ENCODE assay signal across 2 cellular contexts in the genomic region with DNA sequence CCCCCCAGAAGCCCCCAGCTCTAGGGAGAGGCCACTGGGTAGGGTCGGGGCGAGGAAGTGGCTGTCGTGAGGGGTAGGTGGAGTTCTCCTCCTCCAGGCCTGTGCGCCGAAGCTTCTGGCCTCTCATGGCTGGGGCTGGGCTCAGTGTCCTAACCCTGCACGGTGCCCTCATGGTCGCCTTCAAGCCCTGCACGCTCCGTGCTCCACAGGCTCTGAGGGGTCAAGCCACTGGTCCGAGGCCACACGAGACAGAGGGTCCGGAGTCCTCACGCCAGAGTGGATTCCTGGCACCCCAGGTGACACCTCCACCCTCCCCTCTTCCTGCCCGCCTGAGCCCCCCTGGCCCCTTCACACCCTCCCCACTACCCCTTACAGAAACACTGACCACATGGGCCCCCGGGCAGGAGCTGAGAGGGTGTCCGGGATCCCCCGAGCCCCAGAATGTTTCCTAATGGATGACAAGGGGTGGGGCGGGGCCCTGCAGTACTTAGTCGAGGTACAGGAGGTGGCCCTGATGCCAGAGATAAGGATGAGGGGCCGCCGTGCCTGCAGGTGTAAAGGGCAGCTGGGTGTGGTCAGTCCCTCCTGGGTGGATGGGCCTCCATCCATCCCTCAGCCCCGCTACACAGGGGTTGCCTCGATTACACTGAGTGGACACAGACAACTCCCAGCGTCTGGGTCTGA.
TF ChIP-seq lines count a peak whose summit lies in the region.

No MANE protein-coding gene starts in this region.

TF ChIP-seq in WTC11, 78 proteins besides CTCF, POLR2A, EP300 and RAD21:
- TF ChIP-seq FOXP1 (CRISPR knock-in tag; IDR thresholded peaks at IDR 0.05; ENCODE audit: borderline replicate concordance) = no peak
- TF ChIP-seq, protein P1, sequence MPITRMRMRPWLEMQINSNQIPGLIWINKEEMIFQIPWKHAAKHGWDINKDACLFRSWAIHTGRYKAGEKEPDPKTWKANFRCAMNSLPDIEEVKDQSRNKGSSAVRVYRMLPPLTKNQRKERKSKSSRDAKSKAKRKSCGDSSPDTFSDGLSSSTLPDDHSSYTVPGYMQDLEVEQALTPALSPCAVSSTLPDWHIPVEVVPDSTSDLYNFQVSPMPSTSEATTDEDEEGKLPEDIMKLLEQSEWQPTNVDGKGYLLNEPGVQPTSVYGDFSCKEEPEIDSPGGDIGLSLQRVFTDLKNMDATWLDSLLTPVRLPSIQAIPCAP (CRISPR knock-in tag; IDR thresholded peaks at IDR 0.05) = no peak
- no peak for TF ChIP-seq NFE2L1 (CRISPR knock-in tag; IDR thresholded peaks at IDR 0.05)
- TF ChIP-seq GRHL2 (CRISPR knock-in tag; IDR thresholded peaks at IDR 0.05; ENCODE audit: insufficient replicate concordance, severe bottlenecking) = no peak
- TF ChIP-seq, protein P2, sequence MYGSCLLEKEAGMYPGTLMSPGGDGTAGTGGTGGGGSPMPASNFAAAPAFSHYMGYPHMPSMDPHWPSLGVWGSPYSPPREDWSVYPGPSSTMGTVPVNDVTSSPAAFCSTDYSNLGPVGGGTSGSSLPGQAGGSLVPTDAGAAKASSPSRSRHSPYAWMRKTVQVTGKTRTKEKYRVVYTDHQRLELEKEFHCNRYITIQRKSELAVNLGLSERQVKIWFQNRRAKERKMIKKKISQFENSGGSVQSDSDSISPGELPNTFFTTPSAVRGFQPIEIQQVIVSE (CRISPR knock-in tag; IDR thresholded peaks at IDR 0.05; ENCODE audit: borderline replicate concordance) = no peak
- TF ChIP-seq GTF2I (CRISPR knock-in tag; conservative IDR thresholded peaks at IDR 0.05) = no peak
- TF ChIP-seq, protein P3, sequence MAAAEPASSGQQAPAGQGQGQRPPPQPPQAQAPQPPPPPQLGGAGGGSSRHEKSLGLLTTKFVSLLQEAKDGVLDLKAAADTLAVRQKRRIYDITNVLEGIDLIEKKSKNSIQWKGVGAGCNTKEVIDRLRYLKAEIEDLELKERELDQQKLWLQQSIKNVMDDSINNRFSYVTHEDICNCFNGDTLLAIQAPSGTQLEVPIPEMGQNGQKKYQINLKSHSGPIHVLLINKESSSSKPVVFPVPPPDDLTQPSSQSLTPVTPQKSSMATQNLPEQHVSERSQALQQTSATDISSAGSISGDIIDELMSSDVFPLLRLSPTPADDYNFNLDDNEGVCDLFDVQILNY (CRISPR knock-in tag; IDR thresholded peaks at IDR 0.05) = no peak
- TF ChIP-seq, protein P4, sequence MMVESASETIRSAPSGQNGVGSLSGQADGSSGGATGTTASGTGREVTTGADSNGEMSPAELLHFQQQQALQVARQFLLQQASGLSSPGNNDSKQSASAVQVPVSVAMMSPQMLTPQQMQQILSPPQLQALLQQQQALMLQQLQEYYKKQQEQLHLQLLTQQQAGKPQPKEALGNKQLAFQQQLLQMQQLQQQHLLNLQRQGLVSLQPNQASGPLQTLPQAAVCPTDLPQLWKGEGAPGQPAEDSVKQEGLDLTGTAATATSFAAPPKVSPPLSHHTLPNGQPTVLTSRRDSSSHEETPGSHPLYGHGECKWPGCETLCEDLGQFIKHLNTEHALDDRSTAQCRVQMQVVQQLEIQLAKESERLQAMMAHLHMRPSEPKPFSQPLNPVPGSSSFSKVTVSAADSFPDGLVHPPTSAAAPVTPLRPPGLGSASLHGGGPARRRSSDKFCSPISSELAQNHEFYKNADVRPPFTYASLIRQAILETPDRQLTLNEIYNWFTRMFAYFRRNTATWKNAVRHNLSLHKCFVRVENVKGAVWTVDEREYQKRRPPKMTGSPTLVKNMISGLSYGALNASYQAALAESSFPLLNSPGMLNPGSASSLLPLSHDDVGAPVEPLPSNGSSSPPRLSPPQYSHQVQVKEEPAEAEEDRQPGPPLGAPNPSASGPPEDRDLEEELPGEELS (CRISPR knock-in tag; IDR thresholded peaks at IDR 0.05) = no peak

TF ChIP-seq in HepG2, 621 proteins besides CTCF, POLR2A, EP300 and RAD21 (continues in another document):
- TF ChIP-seq, protein P5, sequence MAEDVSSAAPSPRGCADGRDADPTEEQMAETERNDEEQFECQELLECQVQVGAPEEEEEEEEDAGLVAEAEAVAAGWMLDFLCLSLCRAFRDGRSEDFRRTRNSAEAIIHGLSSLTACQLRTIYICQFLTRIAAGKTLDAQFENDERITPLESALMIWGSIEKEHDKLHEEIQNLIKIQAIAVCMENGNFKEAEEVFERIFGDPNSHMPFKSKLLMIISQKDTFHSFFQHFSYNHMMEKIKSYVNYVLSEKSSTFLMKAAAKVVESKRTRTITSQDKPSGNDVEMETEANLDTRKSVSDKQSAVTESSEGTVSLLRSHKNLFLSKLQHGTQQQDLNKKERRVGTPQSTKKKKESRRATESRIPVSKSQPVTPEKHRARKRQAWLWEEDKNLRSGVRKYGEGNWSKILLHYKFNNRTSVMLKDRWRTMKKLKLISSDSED (CRISPR knock-in tag; IDR thresholded peaks at IDR 0.05) = no peak
- TF ChIP-seq MYNN (CRISPR knock-in tag; IDR thresholded peaks at IDR 0.05; ENCODE audit: low read depth) (no peak), PITX1 (CRISPR knock-in tag; IDR thresholded peaks at IDR 0.05) (no peak), TOPORS (CRISPR knock-in tag; IDR thresholded peaks at IDR 0.05) (no peak), SETDB1 (CRISPR knock-in tag; IDR thresholded peaks at IDR 0.05; ENCODE audit: borderline replicate concordance) (no peak), TP53 (CRISPR knock-in tag; conservative IDR thresholded peaks at IDR 0.05) (no peak), ZNF549 (CRISPR knock-in tag; IDR thresholded peaks at IDR 0.05) (no peak), JUN (CRISPR knock-in tag; IDR thresholded peaks at IDR 0.05) (no peak), NCOR1 (IDR thresholded peaks at IDR 0.05; ENCODE audit: borderline replicate concordance, low read length) (no peak), ETV6 (CRISPR knock-in tag; conservative IDR thresholded peaks at IDR 0.05) (0 out of 2 replicates have a peak, but pooled peaks have one; percentile 13), AGO1 (IDR thresholded peaks at IDR 0.05; ENCODE audit: low read depth, low read length, poor library complexity, severe bottlenecking) (peak; percentile 3), IKZF4 (CRISPR knock-in tag; IDR thresholded peaks at IDR 0.05; ENCODE audit: borderline replicate concordance, low read depth, not compliant biosample characterization) (no peak), SUZ12 (IDR thresholded peaks at IDR 0.05; ENCODE audit: low read depth, low read length) (no peak), SRSF1 (optimal IDR thresholded peaks at IDR 0.05; ENCODE audit: low read depth, low read length) (peak; percentile 6), ZNF644 (CRISPR knock-in tag; IDR thresholded peaks at IDR 0.05; ENCODE audit: low read depth) (no peak), MYC (CRISPR knock-in tag; IDR thresholded peaks at IDR 0.05; ENCODE audit: borderline replicate concordance) (0 out of 2 replicates have a peak, but pooled peaks have one; percentile 32), RBM22 (optimal IDR thresholded peaks at IDR 0.05; ENCODE audit: low read length) (peak; percentile 42), NR2F6 (IDR thresholded peaks at IDR 0.05) (no peak), NR2F6 (CRISPR knock-in tag; IDR thresholded peaks at IDR 0.05) (0 out of 2 replicates have a peak, but pooled peaks have one; percentile 9), RARA (CRISPR knock-in tag; IDR thresholded peaks at IDR 0.05) (peak; percentile 16; the same call in 1 of the 2 replicates), ZNF138 (CRISPR knock-in tag; IDR thresholded peaks at IDR 0.05; ENCODE audit: low read depth) (peak; percentile 36; the same call in 1 of the 2 replicates), MAZ (IDR thresholded peaks at IDR 0.05; ENCODE audit: borderline replicate concordance, low read depth, low read length) (no peak), MAZ (CRISPR knock-in tag; IDR thresholded peaks at IDR 0.05; ENCODE audit: low read depth) (no peak), BHLHE40 (IDR thresholded peaks at IDR 0.05; ENCODE audit: low read length) (0 out of 2 replicates have a peak, but pooled peaks have one; percentile 24), HOXD1 (CRISPR knock-in tag; IDR thresholded peaks at IDR 0.05) (no peak), NCOA1 (CRISPR knock-in tag; IDR thresholded peaks at IDR 0.05) (no peak), HNRNPUL1 (IDR thresholded peaks at IDR 0.05; ENCODE audit: low read depth, low read length) (no peak), SYNCRIP (IDR thresholded peaks at IDR 0.05; ENCODE audit: insufficient read depth, low read depth, low read length) (no peak), ZFY (CRISPR knock-in tag; IDR thresholded peaks at IDR 0.05) (0 out of 2 replicates have a peak, but pooled peaks have one; percentile 10), XRCC5 (optimal IDR thresholded peaks at IDR 0.05; ENCODE audit: low read length) (no peak), RBM39 (IDR thresholded peaks at IDR 0.05; ENCODE audit: low read depth, low read length, poor library complexity, severe bottlenecking) (no peak)
- TF ChIP-seq, protein P6, sequence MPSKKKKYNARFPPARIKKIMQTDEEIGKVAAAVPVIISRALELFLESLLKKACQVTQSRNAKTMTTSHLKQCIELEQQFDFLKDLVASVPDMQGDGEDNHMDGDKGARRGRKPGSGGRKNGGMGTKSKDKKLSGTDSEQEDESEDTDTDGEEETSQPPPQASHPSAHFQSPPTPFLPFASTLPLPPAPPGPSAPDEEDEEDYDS (CRISPR knock-in tag; IDR thresholded peaks at IDR 0.05) = no peak
- TF ChIP-seq, protein P7, sequence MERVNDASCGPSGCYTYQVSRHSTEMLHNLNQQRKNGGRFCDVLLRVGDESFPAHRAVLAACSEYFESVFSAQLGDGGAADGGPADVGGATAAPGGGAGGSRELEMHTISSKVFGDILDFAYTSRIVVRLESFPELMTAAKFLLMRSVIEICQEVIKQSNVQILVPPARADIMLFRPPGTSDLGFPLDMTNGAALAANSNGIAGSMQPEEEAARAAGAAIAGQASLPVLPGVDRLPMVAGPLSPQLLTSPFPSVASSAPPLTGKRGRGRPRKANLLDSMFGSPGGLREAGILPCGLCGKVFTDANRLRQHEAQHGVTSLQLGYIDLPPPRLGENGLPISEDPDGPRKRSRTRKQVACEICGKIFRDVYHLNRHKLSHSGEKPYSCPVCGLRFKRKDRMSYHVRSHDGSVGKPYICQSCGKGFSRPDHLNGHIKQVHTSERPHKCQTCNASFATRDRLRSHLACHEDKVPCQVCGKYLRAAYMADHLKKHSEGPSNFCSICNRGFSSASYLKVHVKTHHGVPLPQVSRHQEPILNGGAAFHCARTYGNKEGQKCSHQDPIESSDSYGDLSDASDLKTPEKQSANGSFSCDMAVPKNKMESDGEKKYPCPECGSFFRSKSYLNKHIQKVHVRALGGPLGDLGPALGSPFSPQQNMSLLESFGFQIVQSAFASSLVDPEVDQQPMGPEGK (CRISPR knock-in tag; IDR thresholded peaks at IDR 0.05) = peak; percentile 8; the same call in 1 of the 2 replicates
- TF ChIP-seq, protein P8, sequence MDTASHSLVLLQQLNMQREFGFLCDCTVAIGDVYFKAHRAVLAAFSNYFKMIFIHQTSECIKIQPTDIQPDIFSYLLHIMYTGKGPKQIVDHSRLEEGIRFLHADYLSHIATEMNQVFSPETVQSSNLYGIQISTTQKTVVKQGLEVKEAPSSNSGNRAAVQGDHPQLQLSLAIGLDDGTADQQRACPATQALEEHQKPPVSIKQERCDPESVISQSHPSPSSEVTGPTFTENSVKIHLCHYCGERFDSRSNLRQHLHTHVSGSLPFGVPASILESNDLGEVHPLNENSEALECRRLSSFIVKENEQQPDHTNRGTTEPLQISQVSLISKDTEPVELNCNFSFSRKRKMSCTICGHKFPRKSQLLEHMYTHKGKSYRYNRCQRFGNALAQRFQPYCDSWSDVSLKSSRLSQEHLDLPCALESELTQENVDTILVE (CRISPR knock-in tag; IDR thresholded peaks at IDR 0.05) = no peak
- TF ChIP-seq, protein P9, sequence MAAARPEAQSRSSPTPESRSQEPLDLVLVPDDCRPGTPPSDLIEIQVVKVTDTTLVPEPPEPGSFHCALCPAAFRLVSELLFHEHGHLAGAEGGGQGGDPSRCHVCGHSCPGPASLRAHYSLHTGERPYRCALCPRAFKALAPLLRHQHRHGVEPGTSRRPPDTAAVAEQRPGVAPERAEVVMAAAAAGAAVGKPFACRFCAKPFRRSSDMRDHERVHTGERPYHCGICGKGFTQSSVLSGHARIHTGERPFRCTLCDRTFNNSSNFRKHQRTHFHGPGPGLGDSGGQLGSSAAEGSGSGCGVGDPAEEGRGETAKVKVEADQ (CRISPR knock-in tag; IDR thresholded peaks at IDR 0.05; ENCODE audit: borderline replicate concordance) = no peak
- TF ChIP-seq, protein P10, sequence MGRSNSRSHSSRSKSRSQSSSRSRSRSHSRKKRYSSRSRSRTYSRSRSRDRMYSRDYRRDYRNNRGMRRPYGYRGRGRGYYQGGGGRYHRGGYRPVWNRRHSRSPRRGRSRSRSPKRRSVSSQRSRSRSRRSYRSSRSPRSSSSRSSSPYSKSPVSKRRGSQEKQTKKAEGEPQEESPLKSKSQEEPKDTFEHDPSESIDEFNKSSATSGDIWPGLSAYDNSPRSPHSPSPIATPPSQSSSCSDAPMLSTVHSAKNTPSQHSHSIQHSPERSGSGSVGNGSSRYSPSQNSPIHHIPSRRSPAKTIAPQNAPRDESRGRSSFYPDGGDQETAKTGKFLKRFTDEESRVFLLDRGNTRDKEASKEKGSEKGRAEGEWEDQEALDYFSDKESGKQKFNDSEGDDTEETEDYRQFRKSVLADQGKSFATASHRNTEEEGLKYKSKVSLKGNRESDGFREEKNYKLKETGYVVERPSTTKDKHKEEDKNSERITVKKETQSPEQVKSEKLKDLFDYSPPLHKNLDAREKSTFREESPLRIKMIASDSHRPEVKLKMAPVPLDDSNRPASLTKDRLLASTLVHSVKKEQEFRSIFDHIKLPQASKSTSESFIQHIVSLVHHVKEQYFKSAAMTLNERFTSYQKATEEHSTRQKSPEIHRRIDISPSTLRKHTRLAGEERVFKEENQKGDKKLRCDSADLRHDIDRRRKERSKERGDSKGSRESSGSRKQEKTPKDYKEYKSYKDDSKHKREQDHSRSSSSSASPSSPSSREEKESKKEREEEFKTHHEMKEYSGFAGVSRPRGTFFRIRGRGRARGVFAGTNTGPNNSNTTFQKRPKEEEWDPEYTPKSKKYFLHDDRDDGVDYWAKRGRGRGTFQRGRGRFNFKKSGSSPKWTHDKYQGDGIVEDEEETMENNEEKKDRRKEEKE (IDR thresholded peaks at IDR 0.05) = no peak
- TF ChIP-seq, protein P11, sequence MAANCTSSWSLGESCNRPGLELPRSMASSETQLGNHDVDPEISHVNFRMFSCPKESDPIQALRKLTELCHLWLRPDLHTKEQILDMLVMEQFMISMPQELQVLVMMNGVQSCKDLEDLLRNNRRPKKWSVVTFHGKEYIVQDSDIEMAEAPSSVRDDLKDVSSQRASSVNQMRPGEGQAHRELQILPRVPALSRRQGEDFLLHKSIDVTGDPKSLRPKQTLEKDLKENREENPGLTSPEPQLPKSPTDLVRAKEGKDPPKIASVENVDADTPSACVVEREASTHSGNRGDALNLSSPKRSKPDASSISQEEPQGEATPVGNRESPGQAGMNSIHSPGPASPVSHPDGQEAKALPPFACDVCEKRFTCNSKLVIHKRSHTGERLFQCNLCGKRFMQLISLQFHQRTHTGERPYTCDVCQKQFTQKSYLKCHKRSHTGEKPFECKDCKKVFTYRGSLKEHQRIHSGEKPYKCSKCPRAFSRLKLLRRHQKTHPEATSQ (CRISPR knock-in tag; IDR thresholded peaks at IDR 0.05; ENCODE audit: borderline replicate concordance) = no peak
